In genomic region chr22:45203150-45203974, GRCh38 we compare ENCODE assay signal across 18 cellular contexts.
"Had no signal": no experiment of that assay in that cellular context is flagged by ENCODE, and none has a peak within 500 bp of the region (broad histone marks: within the 10 kb centered on the region; RNA-seq: fewer than 3 reads in every experiment).

No MANE protein-coding gene starts in this region.

- H3K27ac ChIP-seq: foreskin keratinocyte, lower lobe of right lung, neural progenitor cell, prostate gland, tibial artery had no signal

- H3K4me1 Mint-ChIP-seq: activated naive CD8-positive, alpha-beta T cell treated with anti-CD3 and anti-CD28 coated beads for 36 hours; naive thymus-derived CD8-positive, alpha-beta T cell; T-cell had no signal

- H3K4me3 ChIP-seq: lower lobe of right lung, neural progenitor cell, prostate gland, tibial artery had no signal

- H3K27ac Mint-ChIP-seq: activated naive CD8-positive, alpha-beta T cell treated with anti-CD3 and anti-CD28 coated beads for 36 hours; neural progenitor cell; stimulated activated naive CD8-positive, alpha-beta T cell treated with anti-CD3 and anti-CD28 coated beads, Interleukin-15, Interleukin-2, amounts not matched to agents 100 ng/mL and 50 ng/mL, for 24 hours; T-cell; T-helper 2 cell treated with Interferon-gamma antibody and Interleukin-4, amounts not matched to agents 5 μg/mL and 100 μg/mL, for 36 hours had no signal

- H3K4me3 Mint-ChIP-seq: activated naive CD8-positive, alpha-beta T cell treated with anti-CD3 and anti-CD28 coated beads for 36 hours; naive thymus-derived CD8-positive, alpha-beta T cell; neural progenitor cell; stimulated activated naive CD8-positive, alpha-beta T cell treated with anti-CD3 and anti-CD28 coated beads, Interleukin-15, Interleukin-2, amounts not matched to agents 100 ng/mL and 50 ng/mL, for 24 hours; T-cell; T-helper 2 cell treated with Interferon-gamma antibody and Interleukin-4, amounts not matched to agents 5 μg/mL and 100 μg/mL, for 36 hours had no signal

- H3K4me1 ChIP-seq: lower lobe of right lung, prostate gland had no signal

- ATAC-seq: foreskin keratinocyte; lower lobe of right lung; naive thymus-derived CD8-positive, alpha-beta T cell; T-cell had no signal

- H3K9me3 ChIP-seq: lower lobe of right lung, prostate gland, tibial artery had no signal

- H3K36me3 ChIP-seq: neural progenitor cell had no signal

- H3K9ac ChIP-seq: neural progenitor cell had no signal

- H3K27me3 Mint-ChIP-seq: activated naive CD8-positive, alpha-beta T cell treated with anti-CD3 and anti-CD28 coated beads for 36 hours; naive thymus-derived CD8-positive, alpha-beta T cell; stimulated activated naive CD8-positive, alpha-beta T cell treated with anti-CD3 and anti-CD28 coated beads, Interleukin-15, Interleukin-2, amounts not matched to agents 100 ng/mL and 50 ng/mL, for 24 hours; T-cell had no signal

- H3K9me3 Mint-ChIP-seq: activated naive CD8-positive, alpha-beta T cell treated with anti-CD3 and anti-CD28 coated beads for 36 hours; naive thymus-derived CD8-positive, alpha-beta T cell; neural progenitor cell; stimulated activated naive CD8-positive, alpha-beta T cell treated with anti-CD3 and anti-CD28 coated beads, Interleukin-15, Interleukin-2, amounts not matched to agents 100 ng/mL and 50 ng/mL, for 24 hours; T-cell; T-helper 2 cell treated with Interferon-gamma antibody and Interleukin-4, amounts not matched to agents 5 μg/mL and 100 μg/mL, for 36 hours had no signal

- H3K27me3 ChIP-seq: foreskin keratinocyte, neural progenitor cell, tibial artery had no signal

- DNase-seq: activated CD4-positive, alpha-beta T cell treated with anti-CD3 and anti-CD28 coated beads for 1 hour; activated CD4-positive, alpha-beta T cell treated with anti-CD3 and anti-CD28 coated beads, Interleukin-2, amount 50 U/mL, for 1 hour; activated naive CD4-positive, alpha-beta T cell; activated naive CD8-positive, alpha-beta T cell treated with anti-CD3 and anti-CD28 coated beads for 36 hours; activated T-cell treated with anti-CD3 and anti-CD28 coated beads, Interleukin-2, amount 50 U/mL, for 1 hour; cerebellar nuclear complex; cortex of kidney; erythroblast; foreskin keratinocyte; lower lobe of right lung; naive thymus-derived CD8-positive, alpha-beta T cell; stimulated activated CD4-positive, alpha-beta T cell treated with anti-CD3 and anti-CD28 coated beads, Interleukin-4, amount 100 ng/mL, for 24 hours; T-cell had no signal
